10 cellular contexts compared by ENCODE assay signal in genomic region chr3:170585008-170585936, GRCh38. TPM values are rescaled to one million over a fixed set of nuclear protein-coding genes. Genes with fewer than 3 reads are reported as not detected.
A peak's percentile ranks its signal among the peaks of the same experiment; 100 is the strongest.
DNase-seq lines count a peak whose midpoint lies in the region; ATAC-seq and TF ChIP-seq lines count a peak whose summit lies in the region.
"Had no signal": no experiment of that assay in that cellular context is flagged by ENCODE, and none has a peak within 500 bp of the region (broad histone marks: within the 10 kb centered on the region; RNA-seq: fewer than 3 reads in every experiment).

No MANE protein-coding gene starts in this region.

- no peak overlapping the region for H3K27ac Mint-ChIP-seq in activated T-cell treated with anti-CD3 and anti-CD28 coated beads, Interleukin-2, amount 50 U/mL, for 24 hours
- H3K27ac Mint-ChIP-seq: activated T-helper 17 cell treated with anti-CD3 and anti-CD28 coated beads, Interleukin-2, amount 50 U/mL, for 72 hours had no signal

- H3K27ac ChIP-seq in brain microvascular endothelial cell (no peak overlapping the region), thoracic aorta (no peak overlapping the region)
- H3K27ac ChIP-seq: C4-2B had no signal

- peak overlapping the region; percentile 32 for H3K4me3 ChIP-seq in brain microvascular endothelial cell (ENCODE audit: low read depth, low read length)
- peak overlapping the region; percentile 50 for H3K4me3 ChIP-seq in thoracic aorta

- H3K4me1 ChIP-seq in thoracic aorta (ENCODE audit: control insufficient read depth in 1 of 2, low read depth in 2 of 2) = peaks cover 6 to 9% of the 10 kb centered on the region in 2 donors

- TF ChIP-seq CTCF in brain microvascular endothelial cell (IDR thresholded peaks at IDR 0.05; ENCODE audit: low read depth, low read length, missing control alignments) (no peak), thoracic aorta (IDR thresholded peaks at IDR 0.05) (no peak)

- H3K4me1 Mint-ChIP-seq in activated T-cell treated with anti-CD3 and anti-CD28 coated beads, Interleukin-2, amount 50 U/mL, for 24 hours (ENCODE audit: low read depth) = no peaks in the 10 kb centered on the region
- H3K4me1 Mint-ChIP-seq: activated T-helper 17 cell treated with anti-CD3 and anti-CD28 coated beads, Interleukin-2, amount 50 U/mL, for 72 hours had no signal

- peaks cover 68% of the 10 kb centered on the region for H3K27me3 Mint-ChIP-seq in activated T-cell treated with anti-CD3 and anti-CD28 coated beads, Interleukin-2, amount 50 U/mL, for 24 hours

- no peaks in the 10 kb centered on the region for H3K36me3 ChIP-seq in brain microvascular endothelial cell (replicated peaks)
- H3K36me3 ChIP-seq in thoracic aorta = no peaks in the 10 kb centered on the region

- DNase-seq in NCI-H345 (lab: John Stamatoyannopoulos, UW) = peak; percentile 38
- no peak for DNase-seq in NCI-H345 treated with DMSO at 0.1 percent for 48 hours (lab: John Stamatoyannopoulos, UW; ENCODE audit: unreplicated experiment)
- DNase-seq in brain microvascular endothelial cell = no peak
- peak; percentile 59 for DNase-seq in iPS-NIHi7 (ENCODE audit: extremely low spot score)
- no peak for DNase-seq in thoracic aorta (ENCODE audit: low spot score)
- DNase-seq in activated T-cell treated with anti-CD3 and anti-CD28 coated beads, Interleukin-2, amount 50 U/mL, for 24 hours = no peak
- no peak for DNase-seq in NOMO-1 treated with DMSO at 0.1 percent for 48 hours (lab: John Stamatoyannopoulos, UW; ENCODE audit: unreplicated experiment)

- H3K4me3 Mint-ChIP-seq in activated T-cell treated with anti-CD3 and anti-CD28 coated beads, Interleukin-2, amount 50 U/mL, for 24 hours = no peak overlapping the region
- H3K4me3 Mint-ChIP-seq: activated T-helper 17 cell treated with anti-CD3 and anti-CD28 coated beads, Interleukin-2, amount 50 U/mL, for 72 hours had no signal

- in situ Hi-C loops in brain microvascular endothelial cell (cut with HindIII; ENCODE audit: low pct_ligation_motif_present, low sequenced_read_pairs) = no loop called here

- peaks cover 3% of the 10 kb centered on the region for H3K9me3 Mint-ChIP-seq in activated T-cell treated with anti-CD3 and anti-CD28 coated beads, Interleukin-2, amount 50 U/mL, for 24 hours

- ATAC-seq in thoracic aorta (ENCODE audit: insufficient number of reproducible peaks, low FRiP score, low read depth) (no peak), GM19452 (IDR thresholded peaks at IDR 0.05; ENCODE audit: unreplicated experiment) (no peak)
- ATAC-seq: activated T-helper 17 cell treated with anti-CD3 and anti-CD28 coated beads, Interleukin-2, amount 50 U/mL, for 72 hours had no signal

- H3K27me3 ChIP-seq in brain microvascular endothelial cell (replicated peaks) (peaks cover 29% of the 10 kb centered on the region), thoracic aorta (replicated peaks; ENCODE audit: insufficient read depth) (no peaks in the 10 kb centered on the region)

- no peaks in the 10 kb centered on the region for H3K9me3 ChIP-seq in thoracic aorta

- H3K36me3 Mint-ChIP-seq in activated T-cell treated with anti-CD3 and anti-CD28 coated beads, Interleukin-2, amount 50 U/mL, for 24 hours (ENCODE audit: low read depth) = no peaks in the 10 kb centered on the region

RNA-seq across cellular contexts. Expression of gene SLC7A14, which starts 0.6 kb away (rescaled TPM):
- total RNA-seq in thoracic aorta = not detected
- total RNA-seq: activated T-helper 17 cell treated with anti-CD3 and anti-CD28 coated beads, Interleukin-2, amount 50 U/mL, for 72 hours had no signal

Comparison
In these comparisons a context has a peak if more than half of its experiments do, and no peak if none do; other contexts are left out.
1. DNase-seq: peak in NCI-H345 (single experiment) and iPS-NIHi7 (single experiment); none in NCI-H345 treated with DMSO at 0.1 percent for 48 hours (single experiment), brain microvascular endothelial cell (single experiment), thoracic aorta (single experiment), activated T-cell treated with anti-CD3 and anti-CD28 coated beads, Interleukin-2, amount 50 U/mL, for 24 hours (single experiment) and NOMO-1 treated with DMSO at 0.1 percent for 48 hours (single experiment).